In the genomic region with DNA sequence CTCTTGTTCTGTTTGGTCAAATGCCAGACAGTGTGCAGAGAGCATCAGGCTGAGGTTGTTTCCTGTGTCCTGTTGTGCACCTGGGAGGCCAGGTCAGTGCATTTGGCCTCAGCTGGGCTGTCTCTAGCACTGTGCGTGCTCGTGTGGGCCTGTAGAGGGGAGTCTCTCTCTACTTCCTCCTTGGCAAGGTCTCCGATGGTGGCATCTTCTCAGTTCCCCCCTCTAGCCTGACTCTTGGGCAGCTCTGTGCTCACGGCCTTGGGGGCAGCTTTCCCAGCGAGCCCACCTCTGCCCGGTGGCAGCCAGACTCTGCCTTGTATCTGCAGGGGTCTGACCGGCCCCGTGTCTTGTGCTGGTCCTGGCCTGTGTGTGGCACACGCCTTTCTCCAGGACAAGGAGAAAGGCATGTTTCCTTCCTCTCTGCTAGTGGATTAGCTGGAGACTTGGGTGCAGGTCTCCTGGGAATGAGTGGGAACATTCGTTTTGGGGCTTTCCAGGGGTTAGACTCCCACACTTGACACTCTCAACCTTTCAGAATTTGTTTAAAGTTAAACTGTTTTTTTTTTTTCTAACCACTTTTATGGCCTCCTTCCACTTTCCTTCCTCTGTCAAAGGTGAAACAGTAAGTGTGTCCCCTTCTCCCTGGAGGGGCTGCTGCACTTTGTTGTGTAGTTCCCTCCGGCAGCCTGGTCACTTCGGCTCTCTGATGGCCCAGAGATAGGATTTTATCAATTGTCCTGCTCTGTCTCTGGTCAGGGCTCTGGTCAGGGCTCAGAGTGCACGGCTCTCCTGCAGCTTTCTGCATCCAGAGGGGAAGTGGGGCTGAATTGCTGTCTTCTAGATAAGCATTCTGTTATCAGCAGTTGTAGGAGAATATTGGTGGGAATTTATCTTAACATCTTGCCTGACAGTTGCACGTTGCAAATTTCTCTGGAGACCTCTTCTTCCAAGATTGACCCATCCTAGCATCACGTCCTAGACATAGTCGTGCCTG, we compare ENCODE assay signal across 8 cellular contexts.
A peak's percentile ranks its signal among the peaks of the same experiment; 100 is the strongest.
DNase-seq lines count a peak whose midpoint lies in the region; ATAC-seq and TF ChIP-seq lines count a peak whose summit lies in the region.

No MANE protein-coding gene starts in this region.

- H3K4me3 ChIP-seq in Peyer's patch: no peak overlapping the region
- H3K4me3 ChIP-seq in stomach: no peak overlapping the region

- TF ChIP-seq POLR2A in Peyer's patch (IDR thresholded peaks at IDR 0.05): no peak
- no peak for TF ChIP-seq POLR2A in stomach (IDR thresholded peaks at IDR 0.05)

- H3K9me3 ChIP-seq in Peyer's patch: no peaks in the 10 kb centered on the region
- no peaks in the 10 kb centered on the region for H3K9me3 ChIP-seq in stomach

- POLR2A ChIA-PET in activated CD4-positive, alpha-beta T cell treated with anti-CD3 and anti-CD28 coated beads, Interleukin-2, amount 10 ng/mL, durations not matched to agents 7 days and 5 days (lab: Charles Lee): no interaction called here

- H3K27ac Mint-ChIP-seq in activated CD4-positive, alpha-beta T cell treated with anti-CD3 and anti-CD28 coated beads, Interleukin-2, amount 10 ng/mL, durations not matched to agents 7 days and 5 days: peak overlapping the region; percentile 81
- peak overlapping the region; percentile 52 for H3K27ac Mint-ChIP-seq in glutamatergic neuron (ENCODE audit: unreplicated experiment)

- H3K36me3 ChIP-seq in Peyer's patch (peaks cover 0 to 18% (median 0%) of the 10 kb centered on the region in 3 donors), stomach (peaks cover 0 to 36% (median 29%) of the 10 kb centered on the region in 4 donors)

- peak overlapping the region in 1 of 4 donors; percentile 63 for H3K27ac ChIP-seq in Peyer's patch
- H3K27ac ChIP-seq in stomach: peak overlapping the region in 3 of 5 donors; percentile 18 to 48 (median 36)

- no peaks in the 10 kb centered on the region for H3K27me3 Mint-ChIP-seq in activated CD4-positive, alpha-beta T cell treated with anti-CD3 and anti-CD28 coated beads, Interleukin-2, amount 10 ng/mL, durations not matched to agents 7 days and 5 days
- H3K27me3 Mint-ChIP-seq in glutamatergic neuron (ENCODE audit: unreplicated experiment): peaks cover 2% of the 10 kb centered on the region

- no peak for TF ChIP-seq EP300 in stomach (IDR thresholded peaks at IDR 0.05)

- intact Hi-C loops in stomach (cut with DNase I; ENCODE audit: low total_unique reads): no loop called here

- WGBS in stomach, 5 donors: 38 to 55% (median 51%) methylated on average over 15 to 16 of the region's 16 CpGs

- H3K36me3 Mint-ChIP-seq in activated CD4-positive, alpha-beta T cell treated with anti-CD3 and anti-CD28 coated beads, Interleukin-2, amount 10 ng/mL, durations not matched to agents 7 days and 5 days (ENCODE audit: low read depth): peaks cover 10% of the 10 kb centered on the region
- no peaks in the 10 kb centered on the region for H3K36me3 Mint-ChIP-seq in glutamatergic neuron (ENCODE audit: unreplicated experiment)

- CTCF ChIA-PET in activated CD4-positive, alpha-beta T cell treated with anti-CD3 and anti-CD28 coated beads, Interleukin-2, amount 10 ng/mL, durations not matched to agents 7 days and 5 days (lab: Charles Lee): interaction anchor here (1.1 to 1.2 kb wide), 2 partner anchors 14 to 17 kb away, joined by 3 read pairs; no protein-coding TSS in a partner anchor

- DNase-seq in activated CD4-positive, alpha-beta T cell treated with anti-CD3 and anti-CD28 coated beads, Interleukin-2, amount 10 ng/mL, durations not matched to agents 7 days and 5 days: peak; percentile 10
- no peak for DNase-seq in activated CD4-positive, alpha-beta T cell treated with anti-CD3 and anti-CD28 coated beads, Interleukin-2, amount 50 U/mL, for 48 hours
- peak in 2 of 3 donors; percentile 66 to 79 for DNase-seq in Peyer's patch
- no peak for DNase-seq in glutamatergic neuron
- no peak for DNase-seq in stomach
- DNase-seq in putamen (ENCODE audit: low spot score): no peak
- DNase-seq in retina: no peak

- H3K4me1 Mint-ChIP-seq in activated CD4-positive, alpha-beta T cell treated with anti-CD3 and anti-CD28 coated beads, Interleukin-2, amount 10 ng/mL, durations not matched to agents 7 days and 5 days: peaks cover 43% of the 10 kb centered on the region
- peaks cover 47% of the 10 kb centered on the region for H3K4me1 Mint-ChIP-seq in glutamatergic neuron (ENCODE audit: low read depth, unreplicated experiment)

- peak; percentile 74 for ATAC-seq in HG02870 (IDR thresholded peaks at IDR 0.05; ENCODE audit: unreplicated experiment)

- H3K27me3 ChIP-seq in Peyer's patch: no peaks in the 10 kb centered on the region
- H3K27me3 ChIP-seq in stomach: no peaks in the 10 kb centered on the region

- no peaks in the 10 kb centered on the region for H3K9me3 Mint-ChIP-seq in activated CD4-positive, alpha-beta T cell treated with anti-CD3 and anti-CD28 coated beads, Interleukin-2, amount 10 ng/mL, durations not matched to agents 7 days and 5 days
- peaks cover 3% of the 10 kb centered on the region for H3K9me3 Mint-ChIP-seq in glutamatergic neuron (ENCODE audit: unreplicated experiment)

- peak in 3 of 6 experiments; percentile 3 to 30 (median 18) for TF ChIP-seq CTCF in Peyer's patch (IDR thresholded peaks at IDR 0.05)
- no peak for TF ChIP-seq CTCF in glutamatergic neuron (IDR thresholded peaks at IDR 0.05; ENCODE audit: partially characterized antibody, unreplicated experiment)
- no peak for TF ChIP-seq CTCF in stomach (IDR thresholded peaks at IDR 0.05)

- H3K4me3 Mint-ChIP-seq in activated CD4-positive, alpha-beta T cell treated with anti-CD3 and anti-CD28 coated beads, Interleukin-2, amount 10 ng/mL, durations not matched to agents 7 days and 5 days: no peak overlapping the region
- H3K4me3 Mint-ChIP-seq in glutamatergic neuron (ENCODE audit: unreplicated experiment): peak overlapping the region; percentile 6

- H3K4me1 ChIP-seq in Peyer's patch (peaks cover 0 to 21% (median 10%) of the 10 kb centered on the region in 4 donors), stomach (peaks cover 22 to 62% (median 36%) of the 10 kb centered on the region in 4 donors)

Comparison
In these comparisons a context has a peak if more than half of its experiments do, and no peak if none do; other contexts are left out.
1. DNase-seq: peak in activated CD4-positive, alpha-beta T cell treated with anti-CD3 and anti-CD28 coated beads, Interleukin-2, amount 10 ng/mL, durations not matched to agents 7 days and 5 days (single experiment) and Peyer's patch (2 of 3); none in activated CD4-positive, alpha-beta T cell treated with anti-CD3 and anti-CD28 coated beads, Interleukin-2, amount 50 U/mL, for 48 hours (0 of 2), glutamatergic neuron (single experiment), stomach (single experiment), putamen (single experiment) and retina (single experiment).